ENCODE assay signal across 1 cellular context in genomic region chr2:96509847-96510230, GRCh38.
TF ChIP-seq lines count a peak whose summit lies in the region.

No MANE protein-coding gene starts in this region.

TF ChIP-seq in HCT116, 20 proteins besides CTCF, POLR2A, EP300 and RAD21 (continued from another document):
- TF ChIP-seq ATF3 (IDR thresholded peaks at IDR 0.05), result no peak
- no peak for TF ChIP-seq ELF1 (IDR thresholded peaks at IDR 0.05; ENCODE audit: borderline replicate concordance, low read depth)
- TF ChIP-seq SIN3A (IDR thresholded peaks at IDR 0.05; ENCODE audit: low read depth), result no peak
- TF ChIP-seq MAX (IDR thresholded peaks at IDR 0.05), result no peak
- no peak for TF ChIP-seq ZNF274 (IDR thresholded peaks at IDR 0.05; ENCODE audit: low read depth, low read length)
- no peak for TF ChIP-seq POLR2AphosphoS5 (IDR thresholded peaks at IDR 0.05; ENCODE audit: low read depth, low read length)
- no peak for TF ChIP-seq CEBPB (IDR thresholded peaks at IDR 0.05; ENCODE audit: low read depth)
- no peak for TF ChIP-seq JUND (IDR thresholded peaks at IDR 0.05)
- no peak for TF ChIP-seq TCF7L2 (IDR thresholded peaks at IDR 0.05; ENCODE audit: borderline replicate concordance, extremely low read depth, insufficient read depth, insufficient read length)
- TF ChIP-seq EZH2 (IDR thresholded peaks at IDR 0.05), result no peak
- TF ChIP-seq ZBTB33 (IDR thresholded peaks at IDR 0.05; ENCODE audit: extremely low read depth, insufficient replicate concordance, low read length), result no peak
- TF ChIP-seq REST (IDR thresholded peaks at IDR 0.05; ENCODE audit: low read depth), result no peak
- no peak for TF ChIP-seq ZFX (IDR thresholded peaks at IDR 0.05)
- TF ChIP-seq CBX3 (IDR thresholded peaks at IDR 0.05; ENCODE audit: low read depth), result no peak
- TF ChIP-seq EGR1 (IDR thresholded peaks at IDR 0.05; ENCODE audit: low read depth), result no peak
